ENCODE assay signal across 18 cellular contexts in genomic region chr1:245715970-245716369, GRCh38.
DNase-seq lines count a peak whose midpoint lies in the region; ATAC-seq, FAIRE-seq and TF ChIP-seq lines count a peak whose summit lies in the region.
"Had no signal": no experiment of that assay in that cellular context is flagged by ENCODE, and none has a peak within 500 bp of the region (broad histone marks: within the 10 kb centered on the region; RNA-seq: fewer than 3 reads in every experiment).

No MANE protein-coding gene starts in this region.

- no peaks in the 10 kb centered on the region for H3K9me3 ChIP-seq in astrocyte (ENCODE audit: insufficient read depth, low read depth, low read length)
- H3K9me3 ChIP-seq: spleen, transverse colon had no signal

- peak; percentile 92 for FAIRE-seq in astrocyte (lab: Jason Lieb, UNC)
- FAIRE-seq: endothelial cell of umbilical vein had no signal

- no peak for ATAC-seq in stimulated activated memory B cell treated with anti-CD40 and anti-IgM and Interleukin-4, amounts not matched to agents 10 μg/mL and 1 μg/mL and 100 μg/mL, for 72 hours
- no peak for ATAC-seq in HG02981 (IDR thresholded peaks at IDR 0.05; ENCODE audit: unreplicated experiment)

- DNase-seq in AG08395 (ENCODE audit: low spot score), result peak; percentile 71
- DNase-seq in HS-27A (ENCODE audit: low read depth), result peak; percentile 36
- DNase-seq in astrocyte (ENCODE audit: low read depth), result peak; percentile 98
- peak; percentile 4 for DNase-seq in iPS-NIHi7 (ENCODE audit: extremely low spot score)
- DNase-seq in activated CD8-positive, alpha-beta memory T cell treated with anti-CD3 and anti-CD28 coated beads, Interleukin-2, amount 50 U/mL, for 4 hours, result no peak
- DNase-seq in activated effector memory CD4-positive, alpha-beta T cell treated with anti-CD3 and anti-CD28 coated beads, Interleukin-2, amount 50 U/mL, for 16 hours, result no peak
- DNase-seq: activated CD8-positive, alpha-beta memory T cell treated with anti-CD3 and anti-CD28 coated beads, Interleukin-2, amount 50 U/mL, for 48 hours; anterior cingulate cortex; GOT3; Kasumi-1; left cardiac atrium; spleen; transverse colon had no signal

- no peak overlapping the region for H3K4me3 ChIP-seq in astrocyte (ENCODE audit: insufficient read depth, low read depth, low read length)
- H3K4me3 ChIP-seq: spleen, transverse colon had no signal

- H3K9me3 Mint-ChIP-seq in astrocyte (ENCODE audit: unreplicated experiment), result peaks cover 2% of the 10 kb centered on the region
- peaks cover 4% of the 10 kb centered on the region for H3K9me3 Mint-ChIP-seq in stimulated activated memory B cell treated with anti-CD40 and anti-IgM and Interleukin-4, amounts not matched to agents 10 μg/mL and 1 μg/mL and 100 μg/mL, for 72 hours
- H3K9me3 Mint-ChIP-seq: neural crest cell had no signal

- peaks cover 19% of the 10 kb centered on the region for H3K4me1 Mint-ChIP-seq in astrocyte (ENCODE audit: low read depth, unreplicated experiment)
- H3K4me1 Mint-ChIP-seq in stimulated activated memory B cell treated with anti-CD40 and anti-IgM and Interleukin-4, amounts not matched to agents 10 μg/mL and 1 μg/mL and 100 μg/mL, for 72 hours, result peaks cover 9% of the 10 kb centered on the region
- H3K4me1 Mint-ChIP-seq: neural crest cell had no signal

- H3K36me3 ChIP-seq in astrocyte (ENCODE audit: insufficient read depth, low read length), result no peaks in the 10 kb centered on the region
- H3K36me3 ChIP-seq: spleen, transverse colon had no signal

- peaks cover 18% of the 10 kb centered on the region for H3K4me1 ChIP-seq in astrocyte (ENCODE audit: insufficient read depth, low read length)
- H3K4me1 ChIP-seq: spleen, transverse colon had no signal

- no peak for TF ChIP-seq CTCF in astrocyte (IDR thresholded peaks at IDR 0.05; ENCODE audit: insufficient read depth, low read depth, low read length)

- no peaks in the 10 kb centered on the region for H3K79me2 ChIP-seq in astrocyte (ENCODE audit: insufficient read depth, low read length)

- peak overlapping the region; percentile 57 for H3K4me2 ChIP-seq in astrocyte (ENCODE audit: low read length)

- no peaks in the 10 kb centered on the region for H4K20me1 ChIP-seq in astrocyte (ENCODE audit: insufficient read depth, low read length)

- H2AFZ ChIP-seq in astrocyte (ENCODE audit: low read depth, low read length), result no peak overlapping the region

- H3K36me3 Mint-ChIP-seq in astrocyte (ENCODE audit: low read depth, unreplicated experiment), result peaks cover 6% of the 10 kb centered on the region
- no peaks in the 10 kb centered on the region for H3K36me3 Mint-ChIP-seq in stimulated activated memory B cell treated with anti-CD40 and anti-IgM and Interleukin-4, amounts not matched to agents 10 μg/mL and 1 μg/mL and 100 μg/mL, for 72 hours

- H3K9ac ChIP-seq in astrocyte (ENCODE audit: low read length), result no peak overlapping the region

- no peaks in the 10 kb centered on the region for H3K27me3 Mint-ChIP-seq in astrocyte (ENCODE audit: low read depth, unreplicated experiment)
- peaks cover 17% of the 10 kb centered on the region for H3K27me3 Mint-ChIP-seq in stimulated activated memory B cell treated with anti-CD40 and anti-IgM and Interleukin-4, amounts not matched to agents 10 μg/mL and 1 μg/mL and 100 μg/mL, for 72 hours

- peak overlapping the region; percentile 47 for H3K27ac ChIP-seq in astrocyte (ENCODE audit: low read depth, low read length)
- H3K27ac ChIP-seq: C4-2B, spleen, transverse colon had no signal

- no peak overlapping the region for H3K4me3 Mint-ChIP-seq in astrocyte (ENCODE audit: unreplicated experiment)
- no peak overlapping the region for H3K4me3 Mint-ChIP-seq in stimulated activated memory B cell treated with anti-CD40 and anti-IgM and Interleukin-4, amounts not matched to agents 10 μg/mL and 1 μg/mL and 100 μg/mL, for 72 hours
- H3K4me3 Mint-ChIP-seq: neural crest cell had no signal

- H3K27ac Mint-ChIP-seq in astrocyte (ENCODE audit: unreplicated experiment), result no peak overlapping the region
- H3K27ac Mint-ChIP-seq in stimulated activated memory B cell treated with anti-CD40 and anti-IgM and Interleukin-4, amounts not matched to agents 10 μg/mL and 1 μg/mL and 100 μg/mL, for 72 hours, result no peak overlapping the region

- H3K27me3 ChIP-seq in astrocyte (ENCODE audit: insufficient read depth, low read length), result no peaks in the 10 kb centered on the region
- H3K27me3 ChIP-seq: spleen, transverse colon had no signal

Comparison
In these comparisons a context has a peak if more than half of its experiments do, and no peak if none do; other contexts are left out.
1. DNase-seq: peak in AG08395 (single experiment), HS-27A (single experiment), astrocyte (single experiment) and iPS-NIHi7 (single experiment); none in activated CD8-positive, alpha-beta memory T cell treated with anti-CD3 and anti-CD28 coated beads, Interleukin-2, amount 50 U/mL, for 4 hours (single experiment) and activated effector memory CD4-positive, alpha-beta T cell treated with anti-CD3 and anti-CD28 coated beads, Interleukin-2, amount 50 U/mL, for 16 hours (single experiment).